9 cellular contexts compared by ENCODE assay signal in the genomic region with DNA sequence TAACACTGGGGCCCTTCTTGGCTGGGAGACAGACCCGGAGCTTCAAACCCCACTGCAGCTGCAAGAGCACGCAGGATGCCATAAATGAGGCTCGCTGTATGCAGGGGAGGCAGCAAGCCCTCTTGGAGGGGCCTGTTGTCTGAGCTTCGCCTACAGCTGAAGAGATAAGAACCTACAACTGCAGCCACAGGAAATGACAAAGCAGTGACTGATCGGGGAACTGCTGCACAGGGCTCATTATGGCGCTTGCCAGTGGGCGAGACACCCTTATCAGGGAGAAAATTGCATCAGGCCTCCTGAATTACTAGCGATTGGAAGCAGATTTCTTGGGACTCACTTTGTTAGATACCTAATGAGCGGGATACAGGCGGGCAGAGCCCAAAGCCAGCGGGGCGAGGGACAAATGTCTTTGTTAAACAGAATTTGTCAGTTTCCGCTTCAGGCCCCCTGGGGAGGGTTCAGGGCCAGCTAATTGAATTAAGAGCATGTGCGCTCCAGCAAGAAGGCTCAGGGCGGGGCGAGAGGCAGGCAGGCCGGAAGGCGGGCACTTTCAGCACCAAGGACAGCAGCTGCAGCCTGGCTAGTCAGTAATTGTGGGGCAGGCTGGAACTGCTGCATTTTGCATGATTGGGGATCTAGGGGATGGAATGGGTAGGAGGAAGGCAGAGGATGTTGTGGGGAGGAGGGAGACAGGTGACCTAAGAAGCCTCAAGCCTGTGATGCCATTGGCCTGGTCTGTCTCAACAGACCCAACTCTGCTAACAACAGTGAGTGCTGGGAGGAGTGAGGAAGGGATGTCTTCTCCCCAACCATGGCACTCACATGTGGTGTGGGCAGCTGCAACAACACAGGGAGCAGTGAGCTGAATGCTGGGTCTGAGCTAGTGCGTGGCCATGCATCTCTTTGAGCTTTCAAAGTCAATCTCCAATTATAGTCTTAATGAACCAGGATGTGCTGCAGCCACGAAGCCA. TPM values are rescaled to one million over a fixed set of nuclear protein-coding genes. Genes with fewer than 3 reads are reported as not detected.
DNase-seq lines count a peak whose midpoint lies in the region; ATAC-seq, FAIRE-seq and TF ChIP-seq lines count a peak whose summit lies in the region.
"Had no signal": no experiment of that assay in that cellular context is flagged by ENCODE, and none has a peak within 500 bp of the region (broad histone marks: within the 10 kb centered on the region; RNA-seq: fewer than 3 reads in every experiment).

No MANE protein-coding gene starts in this region.

- FAIRE-seq in GM12891 (lab: Jason Lieb, UNC) = peak; percentile 93

- ATAC-seq in left colon (peak; percentile 71), HG03342 (IDR thresholded peaks at IDR 0.05; ENCODE audit: unreplicated experiment) (no peak), GM21381 (IDR thresholded peaks at IDR 0.05; ENCODE audit: unreplicated experiment) (no peak)

- DNase-seq in GM12891 (ENCODE audit: insufficient read length, low spot score) (peak; percentile 75), NCI-H2081 treated with DMSO at 0.1 percent for 48 hours (lab: John Stamatoyannopoulos, UW) (peak; percentile 67), left colon (peak; percentile 53 to 87)
- peak; percentile 32 for DNase-seq in activated CD4-positive, alpha-beta T cell treated with anti-CD3 and anti-CD28 coated beads for 1 hour
- peak; percentile 36 for DNase-seq in central memory CD4-positive, alpha-beta T cell
- DNase-seq in stimulated activated CD4-positive, alpha-beta T cell treated with anti-CD3 and anti-CD28 coated beads, Interleukin-4, amount 100 ng/mL, for 4 hours = peak; percentile 15 to 61

- intact Hi-C loops in left colon (cut with DNase I, micrococcal nuclease) = no loop called here

- TF ChIP-seq POLR2A in GM12891 (IDR thresholded peaks at IDR 0.05; ENCODE audit: low read depth, low read length) = no peak

TF ChIP-seq in GM12891, 5 proteins besides CTCF, POLR2A, EP300 and RAD21:
- TF ChIP-seq POLR2AphosphoS5 (IDR thresholded peaks at IDR 0.05; ENCODE audit: low read depth, low read length) (no peak), POU2F2 (IDR thresholded peaks at IDR 0.05; ENCODE audit: low read depth, low read length) (no peak), TAF1 (IDR thresholded peaks at IDR 0.05; ENCODE audit: low read depth, low read length) (no peak), PAX5 (IDR thresholded peaks at IDR 0.05; ENCODE audit: insufficient read depth, low read length, severe bottlenecking) (no peak), SPI1 (IDR thresholded peaks at IDR 0.05; ENCODE audit: low read depth, low read length) (no peak)

RNA-seq across cellular contexts. Expression of gene CCDC33, which starts 55.3 kb away (rescaled TPM):
- 0.36 TPM for polyA plus RNA-seq in GM12891 (2012; ENCODE audit: low read depth, missing spikeins)
- under 1 TPM in 1 of 2 donors, not detected in 1; 0.46 TPM for total RNA-seq in left colon
- total RNA-seq: ascending aorta had no signal
